ENCODE assay signal across 1 cellular context in the genomic region with DNA sequence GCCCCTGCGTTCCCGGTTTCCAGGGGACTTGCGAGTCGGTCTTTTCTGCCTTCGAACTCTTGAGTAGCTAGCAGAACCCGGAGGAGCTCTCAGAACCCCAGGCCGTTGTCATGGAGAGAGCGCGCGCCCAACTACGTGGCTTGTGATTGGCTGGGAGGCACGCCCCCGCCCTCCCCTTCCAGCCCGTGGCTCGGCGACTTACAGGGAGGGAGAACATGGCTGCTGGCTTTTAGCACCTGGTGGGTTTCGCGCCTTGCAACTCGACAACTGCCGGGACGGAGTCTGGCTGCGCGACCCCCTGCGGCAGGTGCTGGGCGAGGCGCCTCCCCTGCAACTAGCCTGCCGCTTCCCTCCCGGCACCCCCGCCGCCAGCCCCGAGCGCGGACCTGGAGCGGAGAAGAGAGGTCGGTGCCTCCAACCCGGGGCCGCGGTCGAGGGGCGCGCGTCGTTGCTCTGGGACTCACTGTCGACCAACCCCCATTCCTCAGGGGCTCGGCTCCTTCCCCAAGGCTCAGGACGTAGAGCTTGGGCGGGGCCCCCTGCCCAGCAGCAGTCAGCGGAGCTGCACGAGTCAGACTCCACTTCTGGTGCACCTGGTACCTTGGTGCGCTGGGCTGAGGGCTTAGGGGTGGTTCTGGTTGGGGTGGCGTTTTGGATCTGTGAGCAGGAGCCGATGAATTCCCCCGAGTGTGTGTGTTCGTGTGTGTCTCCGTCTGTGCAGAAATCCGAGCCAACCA.
TF ChIP-seq lines count a peak whose summit lies in the region.

No MANE protein-coding gene starts in this region.

TF ChIP-seq in HepG2, 621 proteins besides CTCF, POLR2A, EP300 and RAD21 (continued from another document and continues in another):
- TF ChIP-seq, protein P1, sequence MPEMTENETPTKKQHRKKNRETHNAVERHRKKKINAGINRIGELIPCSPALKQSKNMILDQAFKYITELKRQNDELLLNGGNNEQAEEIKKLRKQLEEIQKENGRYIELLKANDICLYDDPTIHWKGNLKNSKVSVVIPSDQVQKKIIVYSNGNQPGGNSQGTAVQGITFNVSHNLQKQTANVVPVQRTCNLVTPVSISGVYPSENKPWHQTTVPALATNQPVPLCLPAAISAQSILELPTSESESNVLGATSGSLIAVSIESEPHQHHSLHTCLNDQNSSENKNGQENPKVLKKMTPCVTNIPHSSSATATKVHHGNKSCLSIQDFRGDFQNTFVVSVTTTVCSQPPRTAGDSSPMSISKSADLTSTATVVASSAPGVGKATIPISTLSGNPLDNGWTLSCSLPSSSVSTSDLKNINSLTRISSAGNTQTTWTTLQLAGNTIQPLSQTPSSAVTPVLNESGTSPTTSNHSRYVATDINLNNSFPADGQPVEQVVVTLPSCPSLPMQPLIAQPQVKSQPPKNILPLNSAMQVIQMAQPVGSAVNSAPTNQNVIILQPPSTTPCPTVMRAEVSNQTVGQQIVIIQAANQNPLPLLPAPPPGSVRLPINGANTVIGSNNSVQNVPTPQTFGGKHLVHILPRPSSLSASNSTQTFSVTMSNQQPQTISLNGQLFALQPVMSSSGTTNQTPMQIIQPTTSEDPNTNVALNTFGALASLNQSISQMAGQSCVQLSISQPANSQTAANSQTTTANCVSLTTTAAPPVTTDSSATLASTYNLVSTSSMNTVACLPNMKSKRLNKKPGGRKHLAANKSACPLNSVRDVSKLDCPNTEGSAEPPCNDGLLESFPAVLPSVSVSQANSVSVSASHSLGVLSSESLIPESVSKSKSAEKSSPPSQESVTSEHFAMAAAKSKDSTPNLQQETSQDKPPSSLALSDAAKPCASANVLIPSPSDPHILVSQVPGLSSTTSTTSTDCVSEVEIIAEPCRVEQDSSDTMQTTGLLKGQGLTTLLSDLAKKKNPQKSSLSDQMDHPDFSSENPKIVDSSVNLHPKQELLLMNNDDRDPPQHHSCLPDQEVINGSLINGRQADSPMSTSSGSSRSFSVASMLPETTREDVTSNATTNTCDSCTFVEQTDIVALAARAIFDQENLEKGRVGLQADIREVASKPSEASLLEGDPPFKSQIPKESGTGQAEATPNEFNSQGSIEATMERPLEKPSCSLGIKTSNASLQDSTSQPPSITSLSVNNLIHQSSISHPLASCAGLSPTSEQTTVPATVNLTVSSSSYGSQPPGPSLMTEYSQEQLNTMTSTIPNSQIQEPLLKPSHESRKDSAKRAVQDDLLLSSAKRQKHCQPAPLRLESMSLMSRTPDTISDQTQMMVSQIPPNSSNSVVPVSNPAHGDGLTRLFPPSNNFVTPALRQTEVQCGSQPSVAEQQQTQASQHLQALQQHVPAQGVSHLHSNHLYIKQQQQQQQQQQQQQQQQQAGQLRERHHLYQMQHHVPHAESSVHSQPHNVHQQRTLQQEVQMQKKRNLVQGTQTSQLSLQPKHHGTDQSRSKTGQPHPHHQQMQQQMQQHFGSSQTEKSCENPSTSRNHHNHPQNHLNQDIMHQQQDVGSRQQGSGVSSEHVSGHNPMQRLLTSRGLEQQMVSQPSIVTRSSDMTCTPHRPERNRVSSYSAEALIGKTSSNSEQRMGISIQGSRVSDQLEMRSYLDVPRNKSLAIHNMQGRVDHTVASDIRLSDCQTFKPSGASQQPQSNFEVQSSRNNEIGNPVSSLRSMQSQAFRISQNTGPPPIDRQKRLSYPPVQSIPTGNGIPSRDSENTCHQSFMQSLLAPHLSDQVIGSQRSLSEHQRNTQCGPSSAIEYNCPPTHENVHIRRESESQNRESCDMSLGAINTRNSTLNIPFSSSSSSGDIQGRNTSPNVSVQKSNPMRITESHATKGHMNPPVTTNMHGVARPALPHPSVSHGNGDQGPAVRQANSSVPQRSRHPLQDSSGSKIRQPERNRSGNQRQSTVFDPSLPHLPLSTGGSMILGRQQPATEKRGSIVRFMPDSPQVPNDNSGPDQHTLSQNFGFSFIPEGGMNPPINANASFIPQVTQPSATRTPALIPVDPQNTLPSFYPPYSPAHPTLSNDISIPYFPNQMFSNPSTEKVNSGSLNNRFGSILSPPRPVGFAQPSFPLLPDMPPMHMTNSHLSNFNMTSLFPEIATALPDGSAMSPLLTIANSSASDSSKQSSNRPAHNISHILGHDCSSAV (CRISPR knock-in tag; IDR thresholded peaks at IDR 0.05; ENCODE audit: borderline replicate concordance): peak; percentile 91; the same call in 1 of the 2 replicates
- TF ChIP-seq ZNF33B (CRISPR knock-in tag; IDR thresholded peaks at IDR 0.05) (peak; percentile 98), MTA3 (CRISPR knock-in tag; IDR thresholded peaks at IDR 0.05) (no peak), ZBTB7B (CRISPR knock-in tag; IDR thresholded peaks at IDR 0.05) (peak; percentile 94), ZNF383 (CRISPR knock-in tag; IDR thresholded peaks at IDR 0.05; ENCODE audit: borderline replicate concordance) (no peak), HNF4A (CRISPR knock-in tag; IDR thresholded peaks at IDR 0.05) (peak; percentile 38), HNRNPUL1 (IDR thresholded peaks at IDR 0.05; ENCODE audit: low read depth, low read length) (no peak), NFIC (IDR thresholded peaks at IDR 0.05; ENCODE audit: low read length) (no peak), FOXA3 (CRISPR knock-in tag; IDR thresholded peaks at IDR 0.05) (peak; percentile 38), ONECUT2 (CRISPR knock-in tag; IDR thresholded peaks at IDR 0.05) (no peak), PCBP2 (optimal IDR thresholded peaks at IDR 0.05; ENCODE audit: low read depth, low read length, poor library complexity, severe bottlenecking) (no peak), ZNF34 (CRISPR knock-in tag; IDR thresholded peaks at IDR 0.05; ENCODE audit: borderline replicate concordance) (no peak), HNRNPH1 (optimal IDR thresholded peaks at IDR 0.05; ENCODE audit: low read depth, low read length) (no peak), XBP1 (CRISPR knock-in tag; IDR thresholded peaks at IDR 0.05) (peak; percentile 81; the same call in 1 of the 2 replicates), ARID2 (CRISPR knock-in tag; IDR thresholded peaks at IDR 0.05; ENCODE audit: borderline replicate concordance) (peak; percentile 98), KAT8 (CRISPR knock-in tag; IDR thresholded peaks at IDR 0.05) (peak; percentile 91), CBX2 (IDR thresholded peaks at IDR 0.05; ENCODE audit: low read depth, low read length) (no peak), CBX2 (CRISPR knock-in tag; IDR thresholded peaks at IDR 0.05; ENCODE audit: low read depth) (peak; percentile 78; the same call in 1 of the 2 replicates), RFX1 (IDR thresholded peaks at IDR 0.05) (peak; percentile 87), SSRP1 (CRISPR knock-in tag; IDR thresholded peaks at IDR 0.05) (0 out of 2 replicates have a peak, but pooled peaks have one; percentile 57), RXRB (CRISPR knock-in tag; IDR thresholded peaks at IDR 0.05; ENCODE audit: borderline replicate concordance) (peak; percentile 74)
- TF ChIP-seq, protein P2, sequence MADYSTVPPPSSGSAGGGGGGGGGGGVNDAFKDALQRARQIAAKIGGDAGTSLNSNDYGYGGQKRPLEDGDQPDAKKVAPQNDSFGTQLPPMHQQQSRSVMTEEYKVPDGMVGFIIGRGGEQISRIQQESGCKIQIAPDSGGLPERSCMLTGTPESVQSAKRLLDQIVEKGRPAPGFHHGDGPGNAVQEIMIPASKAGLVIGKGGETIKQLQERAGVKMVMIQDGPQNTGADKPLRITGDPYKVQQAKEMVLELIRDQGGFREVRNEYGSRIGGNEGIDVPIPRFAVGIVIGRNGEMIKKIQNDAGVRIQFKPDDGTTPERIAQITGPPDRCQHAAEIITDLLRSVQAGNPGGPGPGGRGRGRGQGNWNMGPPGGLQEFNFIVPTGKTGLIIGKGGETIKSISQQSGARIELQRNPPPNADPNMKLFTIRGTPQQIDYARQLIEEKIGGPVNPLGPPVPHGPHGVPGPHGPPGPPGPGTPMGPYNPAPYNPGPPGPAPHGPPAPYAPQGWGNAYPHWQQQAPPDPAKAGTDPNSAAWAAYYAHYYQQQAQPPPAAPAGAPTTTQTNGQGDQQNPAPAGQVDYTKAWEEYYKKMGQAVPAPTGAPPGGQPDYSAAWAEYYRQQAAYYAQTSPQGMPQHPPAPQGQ (CRISPR knock-in tag; IDR thresholded peaks at IDR 0.05; ENCODE audit: borderline replicate concordance): no peak
- TF ChIP-seq, protein P3, sequence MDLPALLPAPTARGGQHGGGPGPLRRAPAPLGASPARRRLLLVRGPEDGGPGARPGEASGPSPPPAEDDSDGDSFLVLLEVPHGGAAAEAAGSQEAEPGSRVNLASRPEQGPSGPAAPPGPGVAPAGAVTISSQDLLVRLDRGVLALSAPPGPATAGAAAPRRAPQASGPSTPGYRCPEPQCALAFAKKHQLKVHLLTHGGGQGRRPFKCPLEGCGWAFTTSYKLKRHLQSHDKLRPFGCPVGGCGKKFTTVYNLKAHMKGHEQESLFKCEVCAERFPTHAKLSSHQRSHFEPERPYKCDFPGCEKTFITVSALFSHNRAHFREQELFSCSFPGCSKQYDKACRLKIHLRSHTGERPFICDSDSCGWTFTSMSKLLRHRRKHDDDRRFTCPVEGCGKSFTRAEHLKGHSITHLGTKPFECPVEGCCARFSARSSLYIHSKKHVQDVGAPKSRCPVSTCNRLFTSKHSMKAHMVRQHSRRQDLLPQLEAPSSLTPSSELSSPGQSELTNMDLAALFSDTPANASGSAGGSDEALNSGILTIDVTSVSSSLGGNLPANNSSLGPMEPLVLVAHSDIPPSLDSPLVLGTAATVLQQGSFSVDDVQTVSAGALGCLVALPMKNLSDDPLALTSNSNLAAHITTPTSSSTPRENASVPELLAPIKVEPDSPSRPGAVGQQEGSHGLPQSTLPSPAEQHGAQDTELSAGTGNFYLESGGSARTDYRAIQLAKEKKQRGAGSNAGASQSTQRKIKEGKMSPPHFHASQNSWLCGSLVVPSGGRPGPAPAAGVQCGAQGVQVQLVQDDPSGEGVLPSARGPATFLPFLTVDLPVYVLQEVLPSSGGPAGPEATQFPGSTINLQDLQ (CRISPR knock-in tag; IDR thresholded peaks at IDR 0.05): no peak
- TF ChIP-seq, protein P4, sequence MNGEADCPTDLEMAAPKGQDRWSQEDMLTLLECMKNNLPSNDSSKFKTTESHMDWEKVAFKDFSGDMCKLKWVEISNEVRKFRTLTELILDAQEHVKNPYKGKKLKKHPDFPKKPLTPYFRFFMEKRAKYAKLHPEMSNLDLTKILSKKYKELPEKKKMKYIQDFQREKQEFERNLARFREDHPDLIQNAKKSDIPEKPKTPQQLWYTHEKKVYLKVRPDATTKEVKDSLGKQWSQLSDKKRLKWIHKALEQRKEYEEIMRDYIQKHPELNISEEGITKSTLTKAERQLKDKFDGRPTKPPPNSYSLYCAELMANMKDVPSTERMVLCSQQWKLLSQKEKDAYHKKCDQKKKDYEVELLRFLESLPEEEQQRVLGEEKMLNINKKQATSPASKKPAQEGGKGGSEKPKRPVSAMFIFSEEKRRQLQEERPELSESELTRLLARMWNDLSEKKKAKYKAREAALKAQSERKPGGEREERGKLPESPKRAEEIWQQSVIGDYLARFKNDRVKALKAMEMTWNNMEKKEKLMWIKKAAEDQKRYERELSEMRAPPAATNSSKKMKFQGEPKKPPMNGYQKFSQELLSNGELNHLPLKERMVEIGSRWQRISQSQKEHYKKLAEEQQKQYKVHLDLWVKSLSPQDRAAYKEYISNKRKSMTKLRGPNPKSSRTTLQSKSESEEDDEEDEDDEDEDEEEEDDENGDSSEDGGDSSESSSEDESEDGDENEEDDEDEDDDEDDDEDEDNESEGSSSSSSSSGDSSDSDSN (CRISPR knock-in tag; IDR thresholded peaks at IDR 0.05): peak; percentile 69
- TF ChIP-seq, protein P5, sequence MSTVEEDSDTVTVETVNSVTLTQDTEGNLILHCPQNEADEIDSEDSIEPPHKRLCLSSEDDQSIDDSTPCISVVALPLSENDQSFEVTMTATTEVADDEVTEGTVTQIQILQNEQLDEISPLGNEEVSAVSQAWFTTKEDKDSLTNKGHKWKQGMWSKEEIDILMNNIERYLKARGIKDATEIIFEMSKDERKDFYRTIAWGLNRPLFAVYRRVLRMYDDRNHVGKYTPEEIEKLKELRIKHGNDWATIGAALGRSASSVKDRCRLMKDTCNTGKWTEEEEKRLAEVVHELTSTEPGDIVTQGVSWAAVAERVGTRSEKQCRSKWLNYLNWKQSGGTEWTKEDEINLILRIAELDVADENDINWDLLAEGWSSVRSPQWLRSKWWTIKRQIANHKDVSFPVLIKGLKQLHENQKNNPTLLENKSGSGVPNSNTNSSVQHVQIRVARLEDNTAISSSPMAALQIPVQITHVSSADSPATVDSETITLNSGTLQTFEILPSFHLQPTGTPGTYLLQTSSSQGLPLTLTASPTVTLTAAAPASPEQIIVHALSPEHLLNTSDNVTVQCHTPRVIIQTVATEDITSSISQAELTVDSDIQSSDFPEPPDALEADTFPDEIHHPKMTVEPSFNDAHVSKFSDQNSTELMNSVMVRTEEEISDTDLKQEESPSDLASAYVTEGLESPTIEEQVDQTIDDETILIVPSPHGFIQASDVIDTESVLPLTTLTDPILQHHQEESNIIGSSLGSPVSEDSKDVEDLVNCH (CRISPR knock-in tag; IDR thresholded peaks at IDR 0.05): peak; percentile 93
- TF ChIP-seq, protein P6, sequence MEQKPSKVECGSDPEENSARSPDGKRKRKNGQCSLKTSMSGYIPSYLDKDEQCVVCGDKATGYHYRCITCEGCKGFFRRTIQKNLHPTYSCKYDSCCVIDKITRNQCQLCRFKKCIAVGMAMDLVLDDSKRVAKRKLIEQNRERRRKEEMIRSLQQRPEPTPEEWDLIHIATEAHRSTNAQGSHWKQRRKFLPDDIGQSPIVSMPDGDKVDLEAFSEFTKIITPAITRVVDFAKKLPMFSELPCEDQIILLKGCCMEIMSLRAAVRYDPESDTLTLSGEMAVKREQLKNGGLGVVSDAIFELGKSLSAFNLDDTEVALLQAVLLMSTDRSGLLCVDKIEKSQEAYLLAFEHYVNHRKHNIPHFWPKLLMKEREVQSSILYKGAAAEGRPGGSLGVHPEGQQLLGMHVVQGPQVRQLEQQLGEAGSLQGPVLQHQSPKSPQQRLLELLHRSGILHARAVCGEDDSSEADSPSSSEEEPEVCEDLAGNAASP (CRISPR knock-in tag; IDR thresholded peaks at IDR 0.05; ENCODE audit: borderline replicate concordance): peak; percentile 14; the same call in 1 of the 2 replicates
- TF ChIP-seq, protein P7, sequence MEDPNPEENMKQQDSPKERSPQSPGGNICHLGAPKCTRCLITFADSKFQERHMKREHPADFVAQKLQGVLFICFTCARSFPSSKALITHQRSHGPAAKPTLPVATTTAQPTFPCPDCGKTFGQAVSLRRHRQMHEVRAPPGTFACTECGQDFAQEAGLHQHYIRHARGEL (CRISPR knock-in tag; IDR thresholded peaks at IDR 0.05): peak; percentile 54; the same call in 1 of the 2 replicates
- TF ChIP-seq, protein P8, sequence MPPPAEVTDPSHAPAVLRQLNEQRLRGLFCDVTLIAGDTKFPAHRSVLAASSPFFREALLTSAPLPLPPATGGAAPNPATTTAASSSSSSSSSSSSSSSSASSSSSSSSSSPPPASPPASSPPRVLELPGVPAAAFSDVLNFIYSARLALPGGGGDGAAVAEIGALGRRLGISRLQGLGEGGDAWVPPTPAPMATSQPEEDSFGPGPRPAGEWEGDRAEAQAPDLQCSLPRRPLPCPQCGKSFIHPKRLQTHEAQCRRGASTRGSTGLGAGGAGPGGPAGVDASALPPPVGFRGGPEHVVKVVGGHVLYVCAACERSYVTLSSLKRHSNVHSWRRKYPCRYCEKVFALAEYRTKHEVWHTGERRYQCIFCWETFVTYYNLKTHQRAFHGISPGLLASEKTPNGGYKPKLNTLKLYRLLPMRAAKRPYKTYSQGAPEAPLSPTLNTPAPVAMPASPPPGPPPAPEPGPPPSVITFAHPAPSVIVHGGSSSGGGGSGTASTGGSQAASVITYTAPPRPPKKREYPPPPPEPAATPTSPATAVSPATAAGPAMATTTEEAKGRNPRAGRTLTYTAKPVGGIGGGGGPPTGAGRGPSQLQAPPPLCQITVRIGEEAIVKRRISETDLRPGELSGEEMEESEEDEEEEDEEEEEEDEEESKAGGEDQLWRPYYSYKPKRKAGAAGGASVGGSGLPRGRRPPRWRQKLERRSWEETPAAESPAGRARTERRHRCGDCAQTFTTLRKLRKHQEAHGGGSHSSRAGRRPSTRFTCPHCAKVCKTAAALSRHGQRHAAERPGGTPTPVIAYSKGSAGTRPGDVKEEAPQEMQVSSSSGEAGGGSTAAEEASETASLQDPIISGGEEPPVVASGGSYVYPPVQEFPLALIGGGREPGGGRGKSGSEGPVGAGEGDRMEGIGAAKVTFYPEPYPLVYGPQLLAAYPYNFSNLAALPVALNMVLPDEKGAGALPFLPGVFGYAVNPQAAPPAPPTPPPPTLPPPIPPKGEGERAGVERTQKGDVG (CRISPR knock-in tag; IDR thresholded peaks at IDR 0.05; ENCODE audit: borderline replicate concordance): peak; percentile 95; the same call in 1 of the 2 replicates
